Comparison of ENCODE assay signal across 9 cellular contexts in the genomic region with DNA sequence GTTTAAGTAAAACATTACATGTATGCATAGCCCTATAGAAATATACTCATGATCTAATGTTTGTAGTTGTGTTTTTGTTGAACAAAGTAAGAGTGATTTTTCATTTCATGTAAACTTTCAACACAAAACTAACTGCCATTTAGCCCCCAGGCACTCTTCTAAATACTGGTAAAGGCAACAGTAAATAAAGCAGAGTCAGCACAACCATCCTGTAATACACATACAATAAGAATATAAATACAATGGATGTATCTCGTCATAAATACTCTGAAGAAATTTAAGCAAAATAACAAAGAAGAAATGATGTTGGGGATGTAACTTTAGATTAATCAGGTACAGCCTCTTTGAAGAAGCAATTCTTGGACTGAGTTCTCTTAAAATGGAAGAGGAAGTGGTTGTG.
"Had no signal": no experiment of that assay in that cellular context is flagged by ENCODE, and none has a peak within 500 bp of the region (broad histone marks: within the 10 kb centered on the region; RNA-seq: fewer than 3 reads in every experiment).

No MANE protein-coding gene starts in this region.

- H3K27ac Mint-ChIP-seq: HFFc6 had no signal

- H3K4me3 Mint-ChIP-seq: GM23338, HFFc6 had no signal

- H3K9ac ChIP-seq: KMS-11 had no signal

- H2AFZ ChIP-seq: GM23338 had no signal

- H3K4me3 ChIP-seq: GM23338, HAP-1 had no signal

- ATAC-seq: GM23338, HCT116 had no signal

- H3K36me3 ChIP-seq: HAP-1 had no signal

- H3K4me1 ChIP-seq: HAP-1 had no signal

- DNase-seq: H7, HFFc6, Karpas-422, KBM-7 had no signal

- H3K4me2 ChIP-seq: GM23338, KMS-11 had no signal

- FAIRE-seq: HTR-8/SVneo had no signal

- H3K9me3 ChIP-seq: HAP-1 had no signal

- H3K27ac ChIP-seq: KMS-11 had no signal

- H3K9me3 Mint-ChIP-seq: GM23338 had no signal
